ENCODE assay signal across 13 cellular contexts in the genomic region with DNA sequence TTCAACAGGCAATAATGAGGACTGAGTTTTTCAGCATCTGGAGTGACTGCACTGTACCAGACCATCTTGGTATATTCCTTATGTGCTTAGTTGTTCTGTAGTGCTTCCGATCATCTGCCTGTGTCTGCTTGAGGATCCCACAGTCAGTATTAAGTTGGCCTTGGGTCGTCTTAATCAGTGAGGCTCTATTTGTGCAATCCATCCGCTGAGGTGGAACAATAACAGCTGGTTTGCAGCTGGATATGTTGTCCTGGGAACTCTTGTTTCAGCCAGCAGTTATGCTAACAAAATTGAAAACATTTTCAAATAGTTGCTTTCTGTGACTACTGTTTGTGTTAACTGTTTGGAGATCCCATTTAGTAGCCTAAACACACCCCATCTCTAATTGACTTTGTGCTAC.
DNase-seq lines count a peak whose midpoint lies in the region; ATAC-seq and TF ChIP-seq lines count a peak whose summit lies in the region.
"Had no signal": no experiment of that assay in that cellular context is flagged by ENCODE, and none has a peak within 500 bp of the region (broad histone marks: within the 10 kb centered on the region; RNA-seq: fewer than 3 reads in every experiment).

No MANE protein-coding gene starts in this region.

- no peak overlapping the region for H3K4me3 ChIP-seq in heart right ventricle
- no peak overlapping the region for H3K4me3 ChIP-seq in psoas muscle

- intact Hi-C loops in heart right ventricle (cut with DNase I), result loop anchor here in 5 of 10 donors (5.0 to 10.0 kb wide), 3 partner anchors 55 to 72 kb away; a partner anchor contains a TSS
- intact Hi-C loops in psoas muscle (cut with DNase I), result loop anchor here in 1 of 2 donors (5.0 kb wide), 1 partner anchor 35 kb away; no protein-coding TSS in a partner anchor

- H3K4me1 ChIP-seq in heart right ventricle, result peaks cover 0 to 93% (median 70%) of the 10 kb centered on the region in 9 donors
- peaks cover 49% of the 10 kb centered on the region for H3K4me1 ChIP-seq in psoas muscle

- ATAC-seq in heart right ventricle (peak; percentile 53 to 88 (median 78)), psoas muscle (peak in 3 of 4 donors; percentile 21 to 36 (median 35)), GM21526 (IDR thresholded peaks at IDR 0.05; ENCODE audit: low FRiP score, unreplicated experiment) (no peak), HG02938 (IDR thresholded peaks at IDR 0.05; ENCODE audit: unreplicated experiment) (no peak), GM18868 (IDR thresholded peaks at IDR 0.05; ENCODE audit: unreplicated experiment) (no peak)

- TF ChIP-seq CTCF in heart right ventricle (IDR thresholded peaks at IDR 0.05) (no peak), psoas muscle (IDR thresholded peaks at IDR 0.05) (no peak)

- peaks cover 0 to 12% (median 0%) of the 10 kb centered on the region in 9 donors for H3K36me3 ChIP-seq in heart right ventricle
- no peaks in the 10 kb centered on the region for H3K36me3 ChIP-seq in psoas muscle (ENCODE audit: insufficient read depth in 1 of 2, low read depth in 1 of 2)

- in situ Hi-C loops in SK-MEL-5 (cut with HindIII; ENCODE audit: low pct_unique_long_range_greater_than_20kb, low sequenced_read_pairs), result no loop called here

- DNase-seq in AG08395 (ENCODE audit: low spot score) (peak; percentile 32), SK-MEL-5 (ENCODE audit: low read depth, low spot score) (peak; percentile 58), heart right ventricle (peak in 1 of 2 donors; percentile 41), psoas muscle (no peak), retina (no peak)
- DNase-seq: activated CD4-positive, alpha-beta T cell treated with anti-CD3 and anti-CD28 coated beads, Interleukin-2, amount 50 U/mL, for 48 hours; activated naive CD4-positive, alpha-beta T cell treated with Interleukin-2 at 50 U/mL for 16 hours; NCI-H2081; stimulated activated CD4-positive, alpha-beta T cell treated with anti-CD3 and anti-CD28 coated beads, Interleukin-2, amount 100 ng/mL, for 24 hours; stimulated activated naive CD4-positive, alpha-beta T cell treated with Interleukin-2 at 50 U/mL for 16 hours had no signal

- no peaks in the 10 kb centered on the region for H3K27me3 ChIP-seq in heart right ventricle
- H3K27me3 ChIP-seq in psoas muscle (ENCODE audit: insufficient read depth in 3 of 3, low read length in 2 of 3), result no peaks in the 10 kb centered on the region

- H3K27ac ChIP-seq in heart right ventricle, result peak overlapping the region in 9 of 10 donors; percentile 14 to 80 (median 37)
- H3K27ac ChIP-seq in psoas muscle, result peak overlapping the region; percentile 32

- WGBS in heart right ventricle, 2 donors, result 57 to 58% methylated on average over 3 of the region's 3 CpGs
- WGBS in psoas muscle, 3 donors, result 34 to 38% (median 36%) methylated on average over 3 of the region's 3 CpGs

- H3K9me3 ChIP-seq in heart right ventricle (no peaks in the 10 kb centered on the region), psoas muscle (no peaks in the 10 kb centered on the region)

Comparison
In these comparisons a context has a peak if more than half of its experiments do, and no peak if none do; other contexts are left out.
1. DNase-seq: peak in AG08395 (single experiment) and SK-MEL-5 (single experiment); none in psoas muscle (0 of 2) and retina (single experiment).
2. ATAC-seq: peak in heart right ventricle (8 of 8) and psoas muscle (3 of 4); none in GM21526 (single experiment), HG02938 (single experiment) and GM18868 (single experiment).